In genomic region chr4:4577359-4577875, GRCh38 we compare ENCODE assay signal across 23 cellular contexts.
"Had no signal": no experiment of that assay in that cellular context is flagged by ENCODE, and none has a peak within 500 bp of the region (broad histone marks: within the 10 kb centered on the region; RNA-seq: fewer than 3 reads in every experiment).

No MANE protein-coding gene starts in this region.

- H3K27ac Mint-ChIP-seq: dendritic cell treated with granulocyte-macrophage colony-stimulating factor and Interleukin-4, amounts not matched to agents 40 ng/mL and 50 ng/mL, for 4 days; endodermal cell; stimulated activated effector memory CD8-positive, alpha-beta T cell treated with anti-CD3 and anti-CD28 coated beads, Interleukin-12 subunit alpha, Interleukin-12 subunit beta, amount 100 ng/mL, for 72 hours had no signal

- ATAC-seq: heart right ventricle; left ventricle myocardium superior; lower lobe of right lung; stimulated activated effector memory CD8-positive, alpha-beta T cell treated with anti-CD3 and anti-CD28 coated beads, Interleukin-12 subunit alpha, Interleukin-12 subunit beta, amount 100 ng/mL, for 72 hours had no signal

- H3K36me3 ChIP-seq: colonic mucosa, esophagus muscularis mucosa, heart right ventricle, lower lobe of right lung, prostate gland, right atrium auricular region, sigmoid colon, stomach, thyroid gland had no signal

- H3K4me1 ChIP-seq: colonic mucosa, lower lobe of right lung, prostate gland, thyroid gland had no signal

- H3K9me3 Mint-ChIP-seq: central memory CD8-positive, alpha-beta T cell; dendritic cell treated with granulocyte-macrophage colony-stimulating factor and Interleukin-4, amounts not matched to agents 40 ng/mL and 50 ng/mL, for 4 days; endodermal cell; stimulated activated effector memory CD8-positive, alpha-beta T cell treated with anti-CD3 and anti-CD28 coated beads, Interleukin-12 subunit alpha, Interleukin-12 subunit beta, amount 100 ng/mL, for 72 hours had no signal

- H3K27me3 Mint-ChIP-seq: central memory CD8-positive, alpha-beta T cell had no signal

- H3K27me3 ChIP-seq: colonic mucosa, esophagus muscularis mucosa, right atrium auricular region, sigmoid colon, stomach, thyroid gland had no signal

- H3K36me3 Mint-ChIP-seq: stimulated activated effector memory CD8-positive, alpha-beta T cell treated with anti-CD3 and anti-CD28 coated beads, Interleukin-12 subunit alpha, Interleukin-12 subunit beta, amount 100 ng/mL, for 72 hours had no signal

- DNase-seq: colonic mucosa; effector CD8-positive, alpha-beta T cell; endodermal cell; foreskin melanocyte; glutamatergic neuron; heart right ventricle; hippocampal formation; left ventricle myocardium superior; lower lobe of right lung; sigmoid colon; stimulated activated CD4-positive, alpha-beta T cell treated with anti-CD3 and anti-CD28 coated beads, Interleukin-2, amount 100 ng/mL, for 24 hours; stimulated activated CD4-positive, alpha-beta T cell treated with anti-CD3 and anti-CD28 coated beads, Interleukin-4, amount 100 ng/mL, for 24 hours; stimulated activated naive CD4-positive, alpha-beta T cell treated with Interleukin-2 at 50 U/mL for 16 hours; stomach; thyroid gland; trophoblast cell had no signal

- H3K4me3 Mint-ChIP-seq: central memory CD8-positive, alpha-beta T cell; dendritic cell treated with granulocyte-macrophage colony-stimulating factor and Interleukin-4, amounts not matched to agents 40 ng/mL and 50 ng/mL, for 4 days; endodermal cell; stimulated activated effector memory CD8-positive, alpha-beta T cell treated with anti-CD3 and anti-CD28 coated beads, Interleukin-12 subunit alpha, Interleukin-12 subunit beta, amount 100 ng/mL, for 72 hours had no signal

- H3K27ac ChIP-seq: colonic mucosa, esophagus muscularis mucosa, heart right ventricle, lower lobe of right lung, prostate gland, right atrium auricular region, sigmoid colon, stomach, thyroid gland had no signal

- H3K9me3 ChIP-seq: colonic mucosa, esophagus muscularis mucosa, heart right ventricle, lower lobe of right lung, prostate gland, right atrium auricular region, sigmoid colon, stomach, thyroid gland had no signal

- H3K4me3 ChIP-seq: colonic mucosa, esophagus muscularis mucosa, heart right ventricle, lower lobe of right lung, prostate gland, right atrium auricular region, sigmoid colon, stomach, thyroid gland had no signal

- FAIRE-seq: keratinocyte had no signal
